12 cellular contexts compared by ENCODE assay signal in the genomic region with DNA sequence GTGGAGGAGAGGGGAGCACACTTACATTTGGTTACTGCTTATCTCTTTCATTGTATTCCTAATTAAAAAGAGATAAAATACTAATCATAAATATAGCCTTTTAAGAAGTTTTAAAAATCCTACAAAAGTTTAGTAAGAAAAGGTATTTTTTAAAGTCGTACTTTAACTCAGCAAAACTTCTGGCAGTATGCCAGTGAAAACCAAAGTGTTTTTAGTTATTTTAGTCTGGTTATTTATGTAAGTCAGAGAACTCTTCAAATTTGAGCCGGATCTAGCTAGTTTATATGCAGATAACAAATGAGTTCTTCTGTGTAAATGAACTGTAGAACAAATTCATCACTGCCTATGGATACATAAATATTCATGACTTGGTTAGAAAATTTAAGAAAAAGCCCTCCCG. TPM values are rescaled to one million over a fixed set of nuclear protein-coding genes. Genes with fewer than 3 reads are reported as not detected.
DNase-seq lines count a peak whose midpoint lies in the region; ATAC-seq and TF ChIP-seq lines count a peak whose summit lies in the region.
"Had no signal": no experiment of that assay in that cellular context is flagged by ENCODE, and none has a peak within 500 bp of the region (broad histone marks: within the 10 kb centered on the region; RNA-seq: fewer than 3 reads in every experiment).

No MANE protein-coding gene starts in this region.

- DNase-seq in activated B cell treated with CpG ODN at 0.5 μM for 24 hours = no peak
- DNase-seq in osteocyte (ENCODE audit: extremely low spot score, unreplicated experiment) = no peak
- no peak for DNase-seq in GM23338 (ENCODE audit: low spot score)
- DNase-seq in MG63 = no peak
- DNase-seq in foreskin melanocyte = no peak
- DNase-seq: activated CD4-positive, alpha-beta T cell treated with anti-CD3 and anti-CD28 coated beads, Interleukin-2, amount 10 ng/mL, durations not matched to agents 7 days and 5 days; colonic mucosa; islet precursor cell; MM.1S; sigmoid colon had no signal

- no peak overlapping the region for H3K27ac ChIP-seq in GM23338 (ENCODE audit: low read depth)
- H3K27ac ChIP-seq: colonic mucosa, sigmoid colon had no signal

- H3K4me3 ChIP-seq in GM23338 (no peak overlapping the region), MG63 (no peak overlapping the region)
- H3K4me3 ChIP-seq: colonic mucosa, sigmoid colon had no signal

- H3K4me3 Mint-ChIP-seq in activated B cell treated with CpG ODN at 0.5 μM for 24 hours (peak overlapping the region; percentile 76), osteocyte (ENCODE audit: unreplicated experiment) (peak overlapping the region; percentile 9), GM23338 (no peak overlapping the region)
- H3K4me3 Mint-ChIP-seq: activated CD4-positive, alpha-beta T cell treated with anti-CD3 and anti-CD28 coated beads, Interleukin-2, amount 10 ng/mL, durations not matched to agents 7 days and 5 days had no signal

- CTCF ChIA-PET in activated B cell treated with CpG ODN at 0.5 μM for 24 hours (lab: Charles Lee) = interaction anchor here (0.9 kb wide), 1 partner anchor 238 kb away, joined by 3 read pairs; a partner anchor contains a TSS

- no peaks in the 10 kb centered on the region for H3K27me3 ChIP-seq in GM23338 (ENCODE audit: insufficient read depth)
- no peaks in the 10 kb centered on the region for H3K27me3 ChIP-seq in MG63
- H3K27me3 ChIP-seq: colonic mucosa, sigmoid colon had no signal

- TF ChIP-seq CTCF in activated B cell treated with CpG ODN at 0.5 μM for 24 hours (IDR thresholded peaks at IDR 0.05) = no peak
- TF ChIP-seq CTCF in osteocyte (IDR thresholded peaks at IDR 0.05) = no peak
- TF ChIP-seq CTCF in GM23338 (conservative IDR thresholded peaks at IDR 0.05; ENCODE audit: low read depth in 2 of 2) = no peak

- POLR2A ChIA-PET in activated B cell treated with CpG ODN at 0.5 μM for 24 hours (lab: Charles Lee) = interaction anchor here (0.9 to 2.0 kb wide), 4 partner anchors 8 to 272 kb away, joined by 3 to 9 read pairs (median 6); no protein-coding TSS in a partner anchor

- H3K36me3 Mint-ChIP-seq in activated B cell treated with CpG ODN at 0.5 μM for 24 hours (ENCODE audit: low read depth) = peaks cover 30% of the 10 kb centered on the region
- peaks cover 20% of the 10 kb centered on the region for H3K36me3 Mint-ChIP-seq in osteocyte (ENCODE audit: unreplicated experiment)
- no peaks in the 10 kb centered on the region; the same call in 2 of the 3 replicates for H3K36me3 Mint-ChIP-seq in GM23338 (ENCODE audit: low read depth)

- H3K27me3 Mint-ChIP-seq in activated B cell treated with CpG ODN at 0.5 μM for 24 hours (no peaks in the 10 kb centered on the region), osteocyte (ENCODE audit: unreplicated experiment) (no peaks in the 10 kb centered on the region), GM23338 (ENCODE audit: insufficient read depth, low read depth, poor library complexity) (no peaks in the 10 kb centered on the region)
- H3K27me3 Mint-ChIP-seq: activated CD4-positive, alpha-beta T cell treated with anti-CD3 and anti-CD28 coated beads, Interleukin-2, amount 10 ng/mL, durations not matched to agents 7 days and 5 days had no signal

- H3K79me2 ChIP-seq in GM23338 (replicated peaks; ENCODE audit: insufficient read depth) = no peaks in the 10 kb centered on the region

- peak overlapping the region; percentile 86 for H3K27ac Mint-ChIP-seq in activated B cell treated with CpG ODN at 0.5 μM for 24 hours
- peak overlapping the region; percentile 81 for H3K27ac Mint-ChIP-seq in osteocyte (ENCODE audit: unreplicated experiment)
- H3K27ac Mint-ChIP-seq in GM23338 = no peak overlapping the region
- H3K27ac Mint-ChIP-seq: activated CD4-positive, alpha-beta T cell treated with anti-CD3 and anti-CD28 coated beads, Interleukin-2, amount 10 ng/mL, durations not matched to agents 7 days and 5 days had no signal

- H3K4me2 ChIP-seq in GM23338 = no peak overlapping the region

- H3K9me3 ChIP-seq in MG63 = no peaks in the 10 kb centered on the region
- H3K9me3 ChIP-seq: colonic mucosa, sigmoid colon had no signal

- no peaks in the 10 kb centered on the region for H3K4me1 ChIP-seq in GM23338 (ENCODE audit: insufficient read depth)
- H3K4me1 ChIP-seq: colonic mucosa had no signal

- no peaks in the 10 kb centered on the region for H4K20me1 ChIP-seq in GM23338 (replicated peaks; ENCODE audit: insufficient read depth)

- H3F3A ChIP-seq in GM23338 (replicated peaks; ENCODE audit: low read depth) = no peaks in the 10 kb centered on the region

- no peaks in the 10 kb centered on the region for H3K9me2 ChIP-seq in GM23338 (ENCODE audit: insufficient read depth)

- intact Hi-C loops in activated B cell treated with CpG ODN at 0.5 μM for 24 hours (cut with micrococcal nuclease) = loop anchor here (1.0 to 10.0 kb wide), 8 partner anchors 7 to 337 kb away; a partner anchor contains a TSS

- H3K4me1 Mint-ChIP-seq in activated B cell treated with CpG ODN at 0.5 μM for 24 hours = peaks cover 37% of the 10 kb centered on the region
- H3K4me1 Mint-ChIP-seq in osteocyte (ENCODE audit: unreplicated experiment) = peaks cover 21% of the 10 kb centered on the region
- no peaks in the 10 kb centered on the region for H3K4me1 Mint-ChIP-seq in GM23338

- peak; percentile 23 for ATAC-seq in GM18867 (IDR thresholded peaks at IDR 0.05; ENCODE audit: unreplicated experiment)
- peak; percentile 17 for ATAC-seq in HG02588 (IDR thresholded peaks at IDR 0.05; ENCODE audit: unreplicated experiment)
- ATAC-seq in activated B cell treated with CpG ODN at 0.5 μM for 24 hours (ENCODE audit: low read depth) = no peak
- no peak for ATAC-seq in GM23338

- H3K36me3 ChIP-seq in GM23338 (ENCODE audit: insufficient read depth) (no peaks in the 10 kb centered on the region), MG63 (peaks cover 28% of the 10 kb centered on the region)
- H3K36me3 ChIP-seq: colonic mucosa had no signal

- no peaks in the 10 kb centered on the region for H3K9me3 Mint-ChIP-seq in activated B cell treated with CpG ODN at 0.5 μM for 24 hours
- no peaks in the 10 kb centered on the region for H3K9me3 Mint-ChIP-seq in osteocyte (ENCODE audit: unreplicated experiment)
- H3K9me3 Mint-ChIP-seq in GM23338 = no peaks in the 10 kb centered on the region
- H3K9me3 Mint-ChIP-seq: activated CD4-positive, alpha-beta T cell treated with anti-CD3 and anti-CD28 coated beads, Interleukin-2, amount 10 ng/mL, durations not matched to agents 7 days and 5 days had no signal

- no peak overlapping the region for H2AFZ ChIP-seq in GM23338

RNA-seq across cellular contexts. Expression of a gene that starts 36.5 kb away (rescaled TPM):
- total RNA-seq in activated B cell treated with CpG ODN at 0.5 μM for 24 hours (0.37 and 1.0 TPM in 2 replicates), osteocyte (0.63 and 0.67 TPM in 2 replicates)
- total RNA-seq in GM23338 (2014; rRNA removed; shearing (Covaris generic)) = 0.73 TPM in 1 of 2 replicates, not detected in the other
- 0.28 and 0.40 TPM in 2 replicates for polyA plus RNA-seq in GM23338 (2016; fragmentation: Nextera tagmentation; extraction: Ambion mirVana)
- not detected in 2 replicates for total RNA-seq in MG63 (2014; rRNA removed; shearing (Covaris generic); ENCODE audit: low replicate concordance)

Comparison
In these comparisons a context has a peak if more than half of its experiments do, and no peak if none do; other contexts are left out.
1. ATAC-seq: peak in GM18867 (single experiment) and HG02588 (single experiment); none in activated B cell treated with CpG ODN at 0.5 μM for 24 hours (single experiment) and GM23338 (single experiment).